In genomic region chr10:110123594-110123993, GRCh38 we compare ENCODE assay signal across 25 cellular contexts.
"Had no signal": no experiment of that assay in that cellular context is flagged by ENCODE, and none has a peak within 500 bp of the region (broad histone marks: within the 10 kb centered on the region; RNA-seq: fewer than 3 reads in every experiment).

No MANE protein-coding gene starts in this region.

- H3K4me1 ChIP-seq: pancreas, prostate gland, upper lobe of left lung, uterus had no signal

- H3K27me3 Mint-ChIP-seq: dendritic cell treated with granulocyte-macrophage colony-stimulating factor and Interleukin-4, amounts not matched to agents 40 ng/mL and 50 ng/mL, for 4 days; effector memory CD8-positive, alpha-beta T cell; stimulated activated memory B cell treated with anti-CD40 and anti-IgM and Interleukin-4, amounts not matched to agents 10 μg/mL and 1 μg/mL and 100 μg/mL, for 72 hours; stimulated activated naive CD8-positive, alpha-beta T cell treated with anti-CD3 and anti-CD28 coated beads, Interleukin-15, Interleukin-2, amounts not matched to agents 100 ng/mL and 50 ng/mL, for 24 hours had no signal

- H3K4me3 Mint-ChIP-seq: dendritic cell treated with granulocyte-macrophage colony-stimulating factor and Interleukin-4, amounts not matched to agents 40 ng/mL and 50 ng/mL, for 4 days; effector memory CD8-positive, alpha-beta T cell; nephron; stimulated activated memory B cell treated with anti-CD40 and anti-IgM and Interleukin-4, amounts not matched to agents 10 μg/mL and 1 μg/mL and 100 μg/mL, for 72 hours; stimulated activated naive CD8-positive, alpha-beta T cell treated with anti-CD3 and anti-CD28 coated beads, Interleukin-15, Interleukin-2, amounts not matched to agents 100 ng/mL and 50 ng/mL, for 24 hours had no signal

- H3K27me3 ChIP-seq: esophagus muscularis mucosa, gastrocnemius medialis, heart right ventricle, left lung, pancreas, spleen, tibial artery, upper lobe of left lung, uterus had no signal

- H3K4me3 ChIP-seq: esophagus muscularis mucosa, gastrocnemius medialis, heart right ventricle, left lung, lung, pancreas, prostate gland, spleen, tibial artery, upper lobe of left lung, uterus had no signal

- H3K27ac Mint-ChIP-seq: dendritic cell treated with granulocyte-macrophage colony-stimulating factor and Interleukin-4, amounts not matched to agents 40 ng/mL and 50 ng/mL, for 4 days; nephron; stimulated activated memory B cell treated with anti-CD40 and anti-IgM and Interleukin-4, amounts not matched to agents 10 μg/mL and 1 μg/mL and 100 μg/mL, for 72 hours; stimulated activated naive CD8-positive, alpha-beta T cell treated with anti-CD3 and anti-CD28 coated beads, Interleukin-15, Interleukin-2, amounts not matched to agents 100 ng/mL and 50 ng/mL, for 24 hours had no signal

- DNase-seq: effector memory CD8-positive, alpha-beta T cell; gastrocnemius medialis; heart right ventricle; hypothalamus; left lung; mesenchymal stem cell; midbrain; occipital lobe; pancreas; spleen; stimulated activated CD4-positive, alpha-beta T cell treated with anti-CD3 and anti-CD28 coated beads, Interleukin-15, amount 100 ng/mL, for 24 hours; stimulated activated CD4-positive, alpha-beta T cell treated with anti-CD3 and anti-CD28 coated beads, Interleukin-1b, Interleukin-23, amount 100 ng/mL, for 48 hours; stimulated activated CD4-positive, alpha-beta T cell treated with anti-CD3 and anti-CD28 coated beads, Interleukin-4, amount 100 ng/mL, for 24 hours; tibial artery; upper lobe of left lung; uterus had no signal

- ATAC-seq: effector memory CD8-positive, alpha-beta T cell; gastrocnemius medialis; left lung; pancreas; sciatic nerve; stimulated activated memory B cell treated with anti-CD40 and anti-IgM and Interleukin-4, amounts not matched to agents 10 μg/mL and 1 μg/mL and 100 μg/mL, for 72 hours had no signal

- H3K27ac ChIP-seq: epithelial cell of prostate, esophagus muscularis mucosa, gastrocnemius medialis, left lung, pancreas, prostate gland, spleen, tibial artery, upper lobe of left lung, uterus had no signal

- H3K9me3 ChIP-seq: esophagus muscularis mucosa, gastrocnemius medialis, left lung, pancreas, prostate gland, spleen, tibial artery, upper lobe of left lung, uterus had no signal

- H3K9me3 Mint-ChIP-seq: dendritic cell treated with granulocyte-macrophage colony-stimulating factor and Interleukin-4, amounts not matched to agents 40 ng/mL and 50 ng/mL, for 4 days; effector memory CD8-positive, alpha-beta T cell; nephron; stimulated activated memory B cell treated with anti-CD40 and anti-IgM and Interleukin-4, amounts not matched to agents 10 μg/mL and 1 μg/mL and 100 μg/mL, for 72 hours; stimulated activated naive CD8-positive, alpha-beta T cell treated with anti-CD3 and anti-CD28 coated beads, Interleukin-15, Interleukin-2, amounts not matched to agents 100 ng/mL and 50 ng/mL, for 24 hours had no signal

- H3K4me1 Mint-ChIP-seq: stimulated activated memory B cell treated with anti-CD40 and anti-IgM and Interleukin-4, amounts not matched to agents 10 μg/mL and 1 μg/mL and 100 μg/mL, for 72 hours had no signal

- H3K36me3 ChIP-seq: prostate gland, uterus had no signal
